In genomic region chr12:101407054-101407437, GRCh38 we compare ENCODE assay signal across 8 cellular contexts. TPM values are rescaled to one million over a fixed set of nuclear protein-coding genes. Genes with fewer than 3 reads are reported as not detected.
DNase-seq lines count a peak whose midpoint lies in the region; ATAC-seq and TF ChIP-seq lines count a peak whose summit lies in the region.

No MANE protein-coding gene starts in this region.

- in situ Hi-C loops in G401 (cut with HindIII; ENCODE audit: low sequenced_read_pairs) = no loop called here

- DNase-seq in G401 (ENCODE audit: low spot score) = peak; percentile 32
- DNase-seq in LNCaP clone FGC (ENCODE audit: low read depth) = no peak
- no peak for DNase-seq in activated naive CD8-positive, alpha-beta T cell treated with anti-CD3 and anti-CD28 coated beads, Interleukin-2, amount 50 U/mL, for 24 hours
- no peak for DNase-seq in stimulated activated naive CD8-positive, alpha-beta T cell treated with anti-CD3 and anti-CD28 coated beads, Interleukin-15, Interleukin-2, amounts not matched to agents 100 U/mL and 50 U/mL, for 24 hours
- no peak for DNase-seq in NCI-H2029 treated with DMSO at 0.1 percent for 48 hours (lab: John Stamatoyannopoulos, UW)
- DNase-seq in activated gamma-delta T cell treated with Interleukin-2 at 50 U/mL for 16 hours = no peak

- H3K27ac Mint-ChIP-seq in activated naive CD8-positive, alpha-beta T cell treated with anti-CD3 and anti-CD28 coated beads, Interleukin-2, amount 50 U/mL, for 24 hours = peak overlapping the region; percentile 96

- H3K4me3 ChIP-seq in LNCaP clone FGC (ENCODE audit: low read depth, low read length) = peak overlapping the region; percentile 86
- H3K4me3 ChIP-seq in iPS-18a (ENCODE audit: low read length) = peak overlapping the region; percentile 92

- no peaks in the 10 kb centered on the region for H3K27me3 ChIP-seq in iPS-18a (ENCODE audit: control insufficient read depth, insufficient read depth, low read length)

- H3K27ac ChIP-seq in iPS-18a (ENCODE audit: low read length) = no peak overlapping the region

- H3K36me3 Mint-ChIP-seq in activated naive CD8-positive, alpha-beta T cell treated with anti-CD3 and anti-CD28 coated beads, Interleukin-2, amount 50 U/mL, for 24 hours (ENCODE audit: low read depth) = peaks cover 5% of the 10 kb centered on the region

- H3K4me3 Mint-ChIP-seq in activated naive CD8-positive, alpha-beta T cell treated with anti-CD3 and anti-CD28 coated beads, Interleukin-2, amount 50 U/mL, for 24 hours = peak overlapping the region; percentile 99

- no peak for TF ChIP-seq CTCF in LNCaP clone FGC (IDR thresholded peaks at IDR 0.05; ENCODE audit: control insufficient read depth, extremely low read depth, insufficient read depth)

- no peaks in the 10 kb centered on the region for H3K9me3 Mint-ChIP-seq in activated naive CD8-positive, alpha-beta T cell treated with anti-CD3 and anti-CD28 coated beads, Interleukin-2, amount 50 U/mL, for 24 hours

- no peaks in the 10 kb centered on the region for H3K27me3 Mint-ChIP-seq in activated naive CD8-positive, alpha-beta T cell treated with anti-CD3 and anti-CD28 coated beads, Interleukin-2, amount 50 U/mL, for 24 hours

- H3K9ac ChIP-seq in iPS-18a (ENCODE audit: low read length) = peak overlapping the region; percentile 94

- H3K36me3 ChIP-seq in iPS-18a (ENCODE audit: control insufficient read depth, low read depth, low read length) = no peaks in the 10 kb centered on the region

- H3K9me3 ChIP-seq in iPS-18a (ENCODE audit: control insufficient read depth, low read depth, low read length) = no peaks in the 10 kb centered on the region

- H3K4me1 ChIP-seq in iPS-18a (ENCODE audit: control insufficient read depth, low read depth, low read length) = no peaks in the 10 kb centered on the region

- ATAC-seq in GM21529 (IDR thresholded peaks at IDR 0.05; ENCODE audit: unreplicated experiment) = peak; percentile 26
- ATAC-seq in activated naive CD8-positive, alpha-beta T cell treated with anti-CD3 and anti-CD28 coated beads, Interleukin-2, amount 50 U/mL, for 24 hours = peak; percentile 25
- peak; percentile 7 for ATAC-seq in stimulated activated naive CD8-positive, alpha-beta T cell treated with anti-CD3 and anti-CD28 coated beads, Interleukin-15, Interleukin-2, amounts not matched to agents 100 U/mL and 50 U/mL, for 24 hours

- peaks cover 14% of the 10 kb centered on the region for H3K4me1 Mint-ChIP-seq in activated naive CD8-positive, alpha-beta T cell treated with anti-CD3 and anti-CD28 coated beads, Interleukin-2, amount 50 U/mL, for 24 hours

RNA-seq across cellular contexts. Expression of gene ARL1, which starts 0.5 kb away (rescaled TPM):
- 53.4 and 92.6 TPM in 2 replicates for total RNA-seq in G401 (2014; rRNA removed; shearing (Covaris generic))
